Comparison of ENCODE assay signal across 8 cellular contexts in the genomic region with DNA sequence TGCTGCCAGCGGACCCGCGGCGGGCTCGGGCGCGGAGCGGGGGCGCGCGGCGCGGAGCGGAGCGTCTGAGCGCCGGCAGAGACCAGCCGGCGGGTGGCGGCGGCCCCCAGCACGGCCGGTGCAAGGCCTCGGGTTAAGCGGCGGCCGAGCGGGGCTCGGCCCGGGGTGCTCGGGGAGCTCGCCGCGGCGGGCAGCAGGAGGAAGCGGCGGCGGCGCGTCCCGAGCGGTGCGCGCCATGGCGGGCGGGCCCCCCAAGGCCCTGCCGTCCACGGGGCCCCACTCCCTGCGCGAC. TPM values are rescaled to one million over a fixed set of nuclear protein-coding genes. Genes with fewer than 3 reads are reported as not detected.
DNase-seq lines count a peak whose midpoint lies in the region; ATAC-seq and TF ChIP-seq lines count a peak whose summit lies in the region.

No MANE protein-coding gene starts in this region.

- H3K9me3 ChIP-seq in RWPE2 (ENCODE audit: severe bottlenecking) (no peaks in the 10 kb centered on the region), skeletal muscle satellite cell (replicated peaks; ENCODE audit: low read length) (no peaks in the 10 kb centered on the region)

- peak; percentile 45 for ATAC-seq in GM19025 (IDR thresholded peaks at IDR 0.05; ENCODE audit: low read depth, unreplicated experiment)
- ATAC-seq in RWPE2 (ENCODE audit: low read depth), result no peak; the same call in 2 of the 3 replicates
- ATAC-seq in Right ventricle myocardium superior (ENCODE audit: poor library complexity), result peak; percentile 25

- no peak for DNase-seq in RWPE2 (ENCODE audit: low spot score)
- no peak for DNase-seq in Right ventricle myocardium superior
- DNase-seq in D341Med (ENCODE audit: low spot score), result no peak
- no peak for DNase-seq in NCI-H1436 (lab: John Stamatoyannopoulos, UW)
- no peak for DNase-seq in Ammon's horn (ENCODE audit: low spot score)
- DNase-seq in SW480 (ENCODE audit: low spot score), result no peak

- peak overlapping the region; percentile 78 for H3K9ac ChIP-seq in skeletal muscle satellite cell (ENCODE audit: low read depth, low read length)

- H3K27me3 ChIP-seq in RWPE2 (ENCODE audit: insufficient read depth, poor library complexity, severe bottlenecking) (no peaks in the 10 kb centered on the region), skeletal muscle satellite cell (ENCODE audit: control insufficient read depth, insufficient read depth, low read length) (no peaks in the 10 kb centered on the region)

- peak overlapping the region; percentile 90 for H3K4me3 ChIP-seq in RWPE2 (ENCODE audit: severe bottlenecking)
- peak overlapping the region; percentile 87 for H3K4me3 ChIP-seq in skeletal muscle satellite cell (ENCODE audit: low read length)

- H3K27ac ChIP-seq in RWPE2 (ENCODE audit: poor library complexity, severe bottlenecking), result peak overlapping the region; percentile 10

- no peak for TF ChIP-seq CTCF in RWPE2 (IDR thresholded peaks at IDR 0.05; ENCODE audit: poor library complexity, severe bottlenecking)

- H3K4me1 ChIP-seq in RWPE2 (ENCODE audit: insufficient read depth, poor library complexity, severe bottlenecking) (peaks cover 32% of the 10 kb centered on the region), skeletal muscle satellite cell (ENCODE audit: control insufficient read depth, insufficient read depth, low read length) (peaks cover 47% of the 10 kb centered on the region)

- no peaks in the 10 kb centered on the region for H3K36me3 ChIP-seq in RWPE2 (ENCODE audit: low read depth)
- H3K36me3 ChIP-seq in skeletal muscle satellite cell (ENCODE audit: insufficient read depth, low read length), result no peaks in the 10 kb centered on the region

- intact Hi-C loops in Right ventricle myocardium superior (cut with DNase I), result no loop called here

- H3K4me2 ChIP-seq in skeletal muscle satellite cell (ENCODE audit: low read length), result peak overlapping the region; percentile 98

RNA-seq across cellular contexts. Expression of gene SNX30, which starts 0.2 kb away (rescaled TPM):
- 4.5 TPM for total RNA-seq in Right ventricle myocardium superior
- total RNA-seq in skeletal muscle satellite cell (2012; rRNA removed), result 9.0 and 11.4 TPM in 2 replicates

RNA-seq across cellular contexts. Expression of gene INIP, which starts 32.8 kb away (rescaled TPM):
- 14.3 TPM for total RNA-seq in Right ventricle myocardium superior
- total RNA-seq in skeletal muscle satellite cell (2012; rRNA removed), result 17.7 and 19.7 TPM in 2 replicates
